21 cellular contexts compared by ENCODE assay signal in genomic region chr1:230853736-230854135, GRCh38.
"Had no signal": no experiment of that assay in that cellular context is flagged by ENCODE, and none has a peak within 500 bp of the region (broad histone marks: within the 10 kb centered on the region; RNA-seq: fewer than 3 reads in every experiment).

No MANE protein-coding gene starts in this region.

- H3K27me3 ChIP-seq: body of pancreas, esophagus muscularis mucosa, sigmoid colon, spleen, transverse colon had no signal

- H3K4me3 ChIP-seq: body of pancreas, esophagus muscularis mucosa, sigmoid colon, spleen, transverse colon had no signal

- H3K36me3 ChIP-seq: transverse colon had no signal

- H3K9me3 ChIP-seq: transverse colon had no signal

- ATAC-seq: activated CD8-positive, alpha-beta T cell treated with anti-CD3 and anti-CD28 coated beads for 36 hours; activated T-helper 17 cell treated with anti-CD3 and anti-CD28 coated beads, Interleukin-2, amount 50 U/mL, for 72 hours; body of pancreas; natural killer cell; stimulated activated memory B cell treated with anti-CD40 and anti-IgM and Interleukin-4, amounts not matched to agents 10 μg/mL and 1 μg/mL and 100 μg/mL, for 72 hours had no signal

- FAIRE-seq: endothelial cell of umbilical vein had no signal

- DNase-seq: activated CD4-positive, alpha-beta T cell treated with anti-CD3 and anti-CD28 coated beads, Interleukin-2, amount 10 ng/mL, durations not matched to agents 24 days and 14 days; activated CD4-positive, CD25-positive, alpha-beta regulatory T cell; activated CD8-positive, alpha-beta T cell treated with anti-CD3 and anti-CD28 coated beads for 36 hours; activated naive CD4-positive, alpha-beta T cell treated with Interleukin-2 at 50 U/mL for 16 hours; activated naive CD8-positive, alpha-beta T cell treated with anti-CD3 and anti-CD28 coated beads, Interleukin-2, amount 10 ng/mL, durations not matched to agents 7 days and 5 days; activated T-cell treated with anti-CD3 and anti-CD28 coated beads, Interleukin-2, amount 50 U/mL, for 1 hour; amygdala; body of pancreas; effector CD8-positive, alpha-beta T cell; mesenchymal stem cell; natural killer cell; sigmoid colon; spleen; stimulated activated CD4-positive, alpha-beta T cell treated with anti-CD3 and anti-CD28 coated beads, Interleukin-4, amount 100 ng/mL, for 4 hours; T-helper 1 cell; T-helper 9 cell; transverse colon had no signal

- H3K27ac ChIP-seq: body of pancreas, esophagus muscularis mucosa, sigmoid colon, spleen, transverse colon had no signal
